17 cellular contexts compared by ENCODE assay signal in the genomic region with DNA sequence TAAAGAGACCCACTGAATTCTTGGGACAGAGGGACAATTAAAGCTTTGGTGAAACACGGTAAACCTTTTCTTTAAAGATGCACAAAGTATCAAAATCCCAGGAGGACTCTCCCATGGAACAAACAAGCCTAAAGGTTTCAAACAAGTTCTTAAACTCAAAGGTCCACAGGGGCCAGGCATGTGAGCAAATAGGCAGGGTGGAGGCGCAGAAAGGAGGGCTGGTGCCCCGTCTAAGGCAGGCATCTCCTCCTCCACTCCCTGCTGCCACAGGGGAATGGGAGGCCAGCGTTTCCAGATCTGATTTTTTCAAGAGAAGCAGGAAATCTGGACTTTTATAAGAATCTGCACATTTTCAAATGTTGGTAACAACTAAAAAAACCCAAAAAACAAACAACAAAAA. TPM values are rescaled to one million over a fixed set of nuclear protein-coding genes. Genes with fewer than 3 reads are reported as not detected.
DNase-seq lines count a peak whose midpoint lies in the region; ATAC-seq and TF ChIP-seq lines count a peak whose summit lies in the region.
"Had no signal": no experiment of that assay in that cellular context is flagged by ENCODE, and none has a peak within 500 bp of the region (broad histone marks: within the 10 kb centered on the region; RNA-seq: fewer than 3 reads in every experiment).

No MANE protein-coding gene starts in this region.

- no peaks in the 10 kb centered on the region for H3F3A ChIP-seq in neural progenitor cell (ENCODE audit: low read depth)

- no peak for TF ChIP-seq POLR2A in gastroesophageal sphincter (IDR thresholded peaks at IDR 0.05)

- H3K27ac Mint-ChIP-seq in neural progenitor cell: no peak overlapping the region
- H3K27ac Mint-ChIP-seq: B cell; CD4-positive, alpha-beta memory T cell; H9 had no signal

- peak overlapping the region; percentile 13 for H3K9ac ChIP-seq in neural progenitor cell
- no peak overlapping the region for H3K9ac ChIP-seq in stomach smooth muscle (ENCODE audit: low read length in 2 of 2)

- H3K27me3 ChIP-seq in neural progenitor cell (no peaks in the 10 kb centered on the region), stomach smooth muscle (ENCODE audit: control insufficient read depth in 1 of 2, insufficient read depth in 2 of 2, low read length in 2 of 2) (no peaks in the 10 kb centered on the region), gastroesophageal sphincter (no peaks in the 10 kb centered on the region)

- no peak overlapping the region for H3K4me2 ChIP-seq in neural progenitor cell

- H3K27me3 Mint-ChIP-seq in neural progenitor cell (ENCODE audit: insufficient read depth, low read depth): peaks cover 8% of the 10 kb centered on the region
- H3K27me3 Mint-ChIP-seq: B cell; CD4-positive, alpha-beta memory T cell had no signal

- CTCF ChIA-PET in RWPE1 (lab: Yijun Ruan, JAX): interaction anchor here (0.8 kb wide), 1 partner anchor 53 kb away, joined by 3 read pairs; no protein-coding TSS in a partner anchor

- WGBS in gastroesophageal sphincter (ENCODE audit: low coverage in 1 of 2), 2 donors: 83% methylated on average over 1 to 4 of the region's 4 CpGs

- ATAC-seq in left ventricle myocardium superior (no peak), gastroesophageal sphincter (no peak)

- no peak overlapping the region for H2AFZ ChIP-seq in neural progenitor cell (replicated peaks)

- H3K4me1 ChIP-seq in neural progenitor cell (no peaks in the 10 kb centered on the region), stomach smooth muscle (ENCODE audit: control insufficient read depth, insufficient read depth, low read length) (peaks cover 18% of the 10 kb centered on the region), gastroesophageal sphincter (peaks cover 0 to 52% (median 20%) of the 10 kb centered on the region in 3 donors)

- no peak overlapping the region for H3K27ac ChIP-seq in neural progenitor cell
- peak overlapping the region; percentile 31 for H3K27ac ChIP-seq in stomach smooth muscle (ENCODE audit: low read length)
- H3K27ac ChIP-seq in RWPE1: no peak overlapping the region
- peak overlapping the region in 2 of 4 donors; percentile 16 to 35 for H3K27ac ChIP-seq in gastroesophageal sphincter
- H3K27ac ChIP-seq: C4-2B had no signal

- H3K79me2 ChIP-seq in neural progenitor cell (ENCODE audit: low read depth): no peaks in the 10 kb centered on the region

- no peak for TF ChIP-seq EP300 in gastroesophageal sphincter (IDR thresholded peaks at IDR 0.05)

- no peaks in the 10 kb centered on the region for H4K20me1 ChIP-seq in neural progenitor cell (ENCODE audit: low read depth)

- DNase-seq in left ventricle myocardium superior (peak; percentile 30), cardiac septum (ENCODE audit: low spot score) (no peak), neural progenitor cell (ENCODE audit: low spot score) (no peak), RWPE1 (ENCODE audit: low spot score) (no peak), SK-N-DZ (ENCODE audit: low spot score) (no peak)
- DNase-seq: CD4-positive, alpha-beta memory T cell; DMS153; DMS79 treated with DMSO at 0.1 percent for 48 hours; EL; GOT3; H9; IMR-90 had no signal

- POLR2A ChIA-PET in RWPE1 (lab: Yijun Ruan, JAX; ENCODE audit: low non-redundant PET): no interaction called here

- no peaks in the 10 kb centered on the region for H3K9me3 Mint-ChIP-seq in neural progenitor cell
- H3K9me3 Mint-ChIP-seq: CD4-positive, alpha-beta memory T cell; H9 had no signal

- H3K36me3 ChIP-seq in neural progenitor cell: no peaks in the 10 kb centered on the region
- peaks cover 0 to 2% of the 10 kb centered on the region in 2 donors for H3K36me3 ChIP-seq in stomach smooth muscle (ENCODE audit: control insufficient read depth in 2 of 2, insufficient read depth in 2 of 2, low read length in 2 of 2)
- H3K36me3 ChIP-seq in gastroesophageal sphincter: peaks cover 0 to 12% of the 10 kb centered on the region in 2 donors

- intact Hi-C loops in left ventricle myocardium superior (cut with micrococcal nuclease): loop anchor here (10.0 kb wide), 1 partner anchor 169 kb away; no protein-coding TSS in a partner anchor
- intact Hi-C loops in cardiac septum (cut with DNase I): loop anchor here (2.0 to 5.0 kb wide), 2 partner anchors 97 to 173 kb away; no protein-coding TSS in a partner anchor

- H3K36me3 Mint-ChIP-seq in neural progenitor cell: no peaks in the 10 kb centered on the region
- H3K36me3 Mint-ChIP-seq: CD4-positive, alpha-beta memory T cell had no signal

- TF ChIP-seq CTCF in neural progenitor cell (IDR thresholded peaks at IDR 0.05) (no peak), RWPE1 (conservative IDR thresholded peaks at IDR 0.05; ENCODE audit: low read depth) (no peak), gastroesophageal sphincter (IDR thresholded peaks at IDR 0.05) (no peak)

- no peak overlapping the region for H3K4me3 ChIP-seq in neural progenitor cell
- H3K4me3 ChIP-seq in stomach smooth muscle (ENCODE audit: low read length in 2 of 2): no peak overlapping the region
- H3K4me3 ChIP-seq in gastroesophageal sphincter: no peak overlapping the region

- peaks cover 10% of the 10 kb centered on the region for H3K4me1 Mint-ChIP-seq in neural progenitor cell
- H3K4me1 Mint-ChIP-seq: B cell; CD4-positive, alpha-beta memory T cell had no signal

- H3K9me3 ChIP-seq in neural progenitor cell (ENCODE audit: low read depth): no peaks in the 10 kb centered on the region
- no peaks in the 10 kb centered on the region for H3K9me3 ChIP-seq in stomach smooth muscle (ENCODE audit: control insufficient read depth in 2 of 2, low read length in 2 of 2)
- H3K9me3 ChIP-seq in gastroesophageal sphincter: no peaks in the 10 kb centered on the region

- H3K4me3 Mint-ChIP-seq in neural progenitor cell: no peak overlapping the region
- H3K4me3 Mint-ChIP-seq: B cell; CD4-positive, alpha-beta memory T cell; H9 had no signal

RNA-seq across cellular contexts. Expression of a gene that starts 7.6 kb away (rescaled TPM):
- total RNA-seq in left ventricle myocardium superior (18.6 TPM), cardiac septum (19.8 TPM), neural progenitor cell (ENCODE audit: low replicate concordance) (6.4 and 15.1 TPM in 2 replicates), gastroesophageal sphincter (10 to 100 TPM in 1 of 4 donors, 1 to 10 TPM in 3; 4.0 to 10.2 (median 8.2) TPM)
- 19.0 and 27.3 TPM in 2 replicates for polyA plus RNA-seq in SK-N-DZ (2014; cell fraction: cytosol; rRNA removed)
- 72.4 and 86.5 TPM in 2 replicates for polyA plus RNA-seq in SK-N-DZ (2014; cell fraction: nucleus; rRNA removed)
- total RNA-seq: A172 had no signal

RNA-seq across cellular contexts. Expression of a gene that starts 33.7 kb away (rescaled TPM):
- total RNA-seq in left ventricle myocardium superior (241 TPM), cardiac septum (202 TPM), neural progenitor cell (ENCODE audit: low replicate concordance) (52.2 and 60.7 TPM in 2 replicates), gastroesophageal sphincter (10 to 100 TPM; 79.3 to 98.7 (median 87.8) TPM)
- 49.6 and 54.2 TPM in 2 replicates for polyA plus RNA-seq in SK-N-DZ (2014; cell fraction: cytosol; rRNA removed)
- 75.1 and 106 TPM in 2 replicates for polyA plus RNA-seq in SK-N-DZ (2014; cell fraction: nucleus; rRNA removed)

RNA-seq across cellular contexts. Expression of a gene that starts 39.5 kb away (rescaled TPM):
- total RNA-seq in left ventricle myocardium superior: not detected
- not detected for total RNA-seq in cardiac septum
- total RNA-seq in neural progenitor cell (ENCODE audit: low replicate concordance): not detected in 2 replicates
- total RNA-seq in gastroesophageal sphincter: under 1 TPM in 1 of 4 donors, not detected in 3; 0.08 TPM
- not detected in 2 replicates for polyA plus RNA-seq in SK-N-DZ (2014; cell fraction: cytosol; rRNA removed)
- polyA plus RNA-seq in SK-N-DZ (2014; cell fraction: nucleus; rRNA removed): not detected in 2 replicates
- total RNA-seq: A172; CD4-positive, alpha-beta memory T cell; H9; IMR-90 had no signal
- polyA plus RNA-seq: IMR-90 had no signal

RNA-seq across cellular contexts. Expression of a gene that starts 40.0 kb away (rescaled TPM):
- total RNA-seq in left ventricle myocardium superior (4.9 TPM), cardiac septum (9.4 TPM), neural progenitor cell (ENCODE audit: low replicate concordance) (1.0 and 2.1 TPM in 2 replicates), gastroesophageal sphincter (10 to 100 TPM; 11.2 to 21.0 (median 16.5) TPM)
- polyA plus RNA-seq in SK-N-DZ (2014; cell fraction: cytosol; rRNA removed): 41.3 and 45.9 TPM in 2 replicates
- 19.9 and 28.4 TPM in 2 replicates for polyA plus RNA-seq in SK-N-DZ (2014; cell fraction: nucleus; rRNA removed)
- total RNA-seq: CD4-positive, alpha-beta memory T cell had no signal
